11 cellular contexts compared by ENCODE assay signal in the genomic region with DNA sequence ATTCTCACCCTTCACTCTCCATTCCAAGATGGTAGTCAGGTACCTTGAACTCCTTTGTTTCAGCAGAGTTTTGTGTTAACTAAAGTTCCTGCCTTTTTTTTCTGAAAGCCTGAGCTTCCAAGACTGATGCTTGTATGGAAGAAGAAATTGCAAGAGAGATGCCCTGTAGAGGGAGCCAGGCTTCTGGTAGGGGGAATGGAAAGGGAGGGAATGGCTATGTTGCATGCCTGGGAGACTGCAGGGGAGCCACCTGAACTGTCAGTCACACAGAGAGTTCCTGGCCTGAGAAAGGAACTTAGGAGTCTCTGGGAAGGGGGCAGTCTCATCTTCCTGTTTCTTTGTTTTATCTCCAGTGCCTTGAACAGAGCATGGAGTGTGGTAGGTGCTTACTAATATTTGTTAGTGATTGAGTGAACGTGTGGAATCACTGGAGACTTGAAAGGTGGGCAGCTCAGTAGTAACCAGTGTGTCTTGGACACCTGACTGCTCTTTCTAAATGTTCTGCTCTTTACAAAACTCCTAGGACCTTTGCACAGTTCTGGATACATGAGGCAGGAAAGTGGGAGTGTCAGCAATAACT.
DNase-seq lines count a peak whose midpoint lies in the region; ATAC-seq and TF ChIP-seq lines count a peak whose summit lies in the region.
"Had no signal": no experiment of that assay in that cellular context is flagged by ENCODE, and none has a peak within 500 bp of the region (broad histone marks: within the 10 kb centered on the region; RNA-seq: fewer than 3 reads in every experiment).

No MANE protein-coding gene starts in this region.

- TF ChIP-seq POLR2A in esophagus squamous epithelium (IDR thresholded peaks at IDR 0.05) = no peak

- POLR2A ChIA-PET in CD4-positive, alpha-beta memory T cell (lab: Charles Lee; ENCODE audit: partially characterized antibody) = no interaction called here

- H3K4me3 ChIP-seq in cardiac muscle cell (no peak overlapping the region), left ventricle myocardium inferior (no peak overlapping the region), SJCRH30 (no peak overlapping the region), esophagus squamous epithelium (no peak overlapping the region)
- no peak overlapping the region for H3K4me3 ChIP-seq in CD4-positive, alpha-beta memory T cell (ENCODE audit: low read length in 2 of 2)
- H3K4me3 ChIP-seq: adrenal gland had no signal

- no peaks in the 10 kb centered on the region for H3K4me1 ChIP-seq in cardiac muscle cell (ENCODE audit: low read depth)
- no peaks in the 10 kb centered on the region for H3K4me1 ChIP-seq in left ventricle myocardium inferior
- no peaks in the 10 kb centered on the region for H3K4me1 ChIP-seq in SJCRH30
- no peaks in the 10 kb centered on the region for H3K4me1 ChIP-seq in esophagus squamous epithelium
- H3K4me1 ChIP-seq in CD4-positive, alpha-beta memory T cell (ENCODE audit: insufficient read depth, low read length) = no peaks in the 10 kb centered on the region
- H3K4me1 ChIP-seq: adrenal gland had no signal

- ATAC-seq in GM19397 (IDR thresholded peaks at IDR 0.05; ENCODE audit: unreplicated experiment) = no peak
- ATAC-seq in sciatic nerve = no peak
- ATAC-seq: left ventricle myocardium superior had no signal

- CTCF ChIA-PET in CD4-positive, alpha-beta memory T cell (lab: Charles Lee; ENCODE audit: partially characterized antibody) = no interaction called here

- H3K4me1 Mint-ChIP-seq in CD4-positive, alpha-beta memory T cell = no peaks in the 10 kb centered on the region

- no peaks in the 10 kb centered on the region for H3K36me3 Mint-ChIP-seq in CD4-positive, alpha-beta memory T cell

- H3K27ac Mint-ChIP-seq in CD4-positive, alpha-beta memory T cell = no peak overlapping the region

- peak; percentile 58 for TF ChIP-seq CTCF in cardiac muscle cell (IDR thresholded peaks at IDR 0.05; ENCODE audit: low read depth, low read length)
- no peak for TF ChIP-seq CTCF in left ventricle myocardium inferior (IDR thresholded peaks at IDR 0.05; ENCODE audit: borderline replicate concordance)
- TF ChIP-seq CTCF in esophagus squamous epithelium (IDR thresholded peaks at IDR 0.05) = no peak

- DNase-seq in cardiac muscle cell (ENCODE audit: low read depth in 1 of 2, low spot score in 1 of 2) = peak; percentile 49 to 56
- no peak for DNase-seq in left ventricle myocardium inferior
- peak; percentile 11 to 36 for DNase-seq in SJCRH30
- DNase-seq in iPS DF 4.7 (ENCODE audit: extremely low read depth, low spot score) = peak; percentile 78
- no peak for DNase-seq in esophagus squamous epithelium (lab: John Stamatoyannopoulos, UW)
- DNase-seq in CD4-positive, alpha-beta memory T cell = no peak
- DNase-seq in sciatic nerve (ENCODE audit: low spot score) = no peak
- DNase-seq: COR-L47, left ventricle myocardium superior had no signal

- H3K27me3 Mint-ChIP-seq in CD4-positive, alpha-beta memory T cell = no peaks in the 10 kb centered on the region

- H3K36me3 ChIP-seq in cardiac muscle cell = no peaks in the 10 kb centered on the region
- H3K36me3 ChIP-seq in left ventricle myocardium inferior = no peaks in the 10 kb centered on the region
- no peaks in the 10 kb centered on the region for H3K36me3 ChIP-seq in SJCRH30
- no peaks in the 10 kb centered on the region for H3K36me3 ChIP-seq in esophagus squamous epithelium
- no peaks in the 10 kb centered on the region for H3K36me3 ChIP-seq in CD4-positive, alpha-beta memory T cell (ENCODE audit: insufficient read depth, low read length)
- H3K36me3 ChIP-seq: adrenal gland had no signal

- no peak overlapping the region for H3K4me3 Mint-ChIP-seq in CD4-positive, alpha-beta memory T cell

- intact Hi-C loops in left ventricle myocardium inferior (cut with micrococcal nuclease) = no loop called here
- intact Hi-C loops in esophagus squamous epithelium (cut with DNase I) = no loop called here
- intact Hi-C loops in CD4-positive, alpha-beta memory T cell (cut with micrococcal nuclease) = no loop called here
- intact Hi-C loops in sciatic nerve (cut with DNase I) = no loop called here

- H3K27me3 ChIP-seq in cardiac muscle cell (no peaks in the 10 kb centered on the region), left ventricle myocardium inferior (ENCODE audit: low read depth) (no peaks in the 10 kb centered on the region), SJCRH30 (no peaks in the 10 kb centered on the region), esophagus squamous epithelium (no peaks in the 10 kb centered on the region)
- no peaks in the 10 kb centered on the region for H3K27me3 ChIP-seq in CD4-positive, alpha-beta memory T cell (ENCODE audit: insufficient read depth, low read length)
- H3K27me3 ChIP-seq: adrenal gland had no signal

- 14% methylated on average over 1 of the region's 1 CpG; no CpG with 5 or more reads in 1 of the 2 donors for WGBS in esophagus squamous epithelium, 2 donors

- peaks cover 0 to 5% (median 0%) of the 10 kb centered on the region in 8 donors for H3K9me3 Mint-ChIP-seq in CD4-positive, alpha-beta memory T cell

- H3K9me3 ChIP-seq in cardiac muscle cell (ENCODE audit: low read depth) (no peaks in the 10 kb centered on the region), left ventricle myocardium inferior (replicated peaks) (no peaks in the 10 kb centered on the region), SJCRH30 (replicated peaks) (no peaks in the 10 kb centered on the region; the same call in 1 of the 2 replicates), esophagus squamous epithelium (no peaks in the 10 kb centered on the region)
- H3K9me3 ChIP-seq in CD4-positive, alpha-beta memory T cell (ENCODE audit: control insufficient read depth in 1 of 2, low read length in 2 of 2) = no peaks in the 10 kb centered on the region
- H3K9me3 ChIP-seq: adrenal gland had no signal

- no peak overlapping the region for H3K27ac ChIP-seq in cardiac muscle cell
- H3K27ac ChIP-seq in left ventricle myocardium inferior (replicated peaks) = no peak overlapping the region
- H3K27ac ChIP-seq in SJCRH30 = no peak overlapping the region
- no peak overlapping the region for H3K27ac ChIP-seq in esophagus squamous epithelium
- no peak overlapping the region for H3K27ac ChIP-seq in CD4-positive, alpha-beta memory T cell (ENCODE audit: low read depth, low read length)
- H3K27ac ChIP-seq: adrenal gland had no signal

Comparison
In these comparisons a context has a peak if more than half of its experiments do, and no peak if none do; other contexts are left out.
1. DNase-seq: peak in cardiac muscle cell (2 of 2), SJCRH30 (2 of 2) and iPS DF 4.7 (single experiment); none in left ventricle myocardium inferior (single experiment), esophagus squamous epithelium (single experiment), CD4-positive, alpha-beta memory T cell (0 of 5) and sciatic nerve (single experiment).